ENCODE assay signal across 1 cellular context in genomic region chr1:21510113-21510493, GRCh38.
TF ChIP-seq lines count a peak whose summit lies in the region.

No MANE protein-coding gene starts in this region.

TF ChIP-seq in K562, 482 proteins besides CTCF, POLR2A, EP300 and RAD21:
- TF ChIP-seq, protein P1, sequence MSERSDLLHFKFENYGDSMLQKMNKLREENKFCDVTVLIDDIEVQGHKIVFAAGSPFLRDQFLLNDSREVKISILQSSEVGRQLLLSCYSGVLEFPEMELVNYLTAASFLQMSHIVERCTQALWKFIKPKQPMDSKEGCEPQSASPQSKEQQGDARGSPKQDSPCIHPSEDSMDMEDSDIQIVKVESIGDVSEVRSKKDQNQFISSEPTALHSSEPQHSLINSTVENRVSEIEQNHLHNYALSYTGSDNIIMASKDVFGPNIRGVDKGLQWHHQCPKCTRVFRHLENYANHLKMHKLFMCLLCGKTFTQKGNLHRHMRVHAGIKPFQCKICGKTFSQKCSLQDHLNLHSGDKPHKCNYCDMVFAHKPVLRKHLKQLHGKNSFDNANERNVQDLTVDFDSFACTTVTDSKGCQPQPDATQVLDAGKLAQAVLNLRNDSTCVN (CRISPR knock-in tag; IDR thresholded peaks at IDR 0.05): no peak
- TF ChIP-seq STAG1 (CRISPR knock-in tag; IDR thresholded peaks at IDR 0.05; ENCODE audit: borderline replicate concordance): 0 out of 2 replicates have a peak, but pooled peaks have one; percentile 1
- TF ChIP-seq, protein P2, sequence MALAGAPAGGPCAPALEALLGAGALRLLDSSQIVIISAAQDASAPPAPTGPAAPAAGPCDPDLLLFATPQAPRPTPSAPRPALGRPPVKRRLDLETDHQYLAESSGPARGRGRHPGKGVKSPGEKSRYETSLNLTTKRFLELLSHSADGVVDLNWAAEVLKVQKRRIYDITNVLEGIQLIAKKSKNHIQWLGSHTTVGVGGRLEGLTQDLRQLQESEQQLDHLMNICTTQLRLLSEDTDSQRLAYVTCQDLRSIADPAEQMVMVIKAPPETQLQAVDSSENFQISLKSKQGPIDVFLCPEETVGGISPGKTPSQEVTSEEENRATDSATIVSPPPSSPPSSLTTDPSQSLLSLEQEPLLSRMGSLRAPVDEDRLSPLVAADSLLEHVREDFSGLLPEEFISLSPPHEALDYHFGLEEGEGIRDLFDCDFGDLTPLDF (CRISPR knock-in tag; IDR thresholded peaks at IDR 0.05): no peak
